Comparison of ENCODE assay signal across 1 cellular context in the genomic region with DNA sequence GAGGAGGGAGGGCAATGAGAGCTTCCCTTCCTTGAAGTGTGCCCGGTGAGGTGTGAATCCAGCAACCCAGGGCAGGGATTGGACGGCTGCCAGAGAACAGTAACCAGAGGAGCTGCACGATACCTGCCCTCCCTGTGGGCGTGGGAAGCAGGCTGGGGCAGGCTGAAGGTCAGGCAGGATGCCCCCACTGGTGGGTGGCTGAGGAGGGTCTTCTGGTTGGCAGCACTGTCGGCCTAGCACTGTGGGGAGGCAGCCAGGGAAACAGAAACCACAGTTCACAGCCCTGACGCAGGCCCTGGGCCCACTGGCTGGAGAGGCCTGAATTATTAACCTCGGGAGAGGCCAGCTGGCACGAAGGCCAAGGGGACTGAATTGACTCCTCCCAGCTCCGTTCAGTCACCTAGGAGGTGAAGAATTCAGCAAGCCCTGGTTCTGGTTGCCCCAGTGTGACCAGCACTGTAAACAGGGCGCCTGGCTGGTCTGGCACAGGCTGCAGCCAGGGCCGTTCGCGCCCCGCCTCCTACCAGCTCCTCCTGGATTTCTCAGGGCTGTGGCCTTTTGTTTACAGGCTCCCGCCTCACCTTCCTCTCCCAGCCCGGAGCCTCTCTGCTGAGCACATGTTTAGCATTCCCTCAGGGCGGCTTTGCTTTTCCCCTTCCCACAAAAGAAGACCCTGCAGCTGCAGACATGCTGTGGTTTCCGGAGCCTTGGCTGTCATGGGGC.
TF ChIP-seq lines count a peak whose summit lies in the region.

No MANE protein-coding gene starts in this region.

TF ChIP-seq in SK-N-SH, 30 proteins besides CTCF, POLR2A, EP300 and RAD21 (continued from another document):
- TF ChIP-seq, protein P1, sequence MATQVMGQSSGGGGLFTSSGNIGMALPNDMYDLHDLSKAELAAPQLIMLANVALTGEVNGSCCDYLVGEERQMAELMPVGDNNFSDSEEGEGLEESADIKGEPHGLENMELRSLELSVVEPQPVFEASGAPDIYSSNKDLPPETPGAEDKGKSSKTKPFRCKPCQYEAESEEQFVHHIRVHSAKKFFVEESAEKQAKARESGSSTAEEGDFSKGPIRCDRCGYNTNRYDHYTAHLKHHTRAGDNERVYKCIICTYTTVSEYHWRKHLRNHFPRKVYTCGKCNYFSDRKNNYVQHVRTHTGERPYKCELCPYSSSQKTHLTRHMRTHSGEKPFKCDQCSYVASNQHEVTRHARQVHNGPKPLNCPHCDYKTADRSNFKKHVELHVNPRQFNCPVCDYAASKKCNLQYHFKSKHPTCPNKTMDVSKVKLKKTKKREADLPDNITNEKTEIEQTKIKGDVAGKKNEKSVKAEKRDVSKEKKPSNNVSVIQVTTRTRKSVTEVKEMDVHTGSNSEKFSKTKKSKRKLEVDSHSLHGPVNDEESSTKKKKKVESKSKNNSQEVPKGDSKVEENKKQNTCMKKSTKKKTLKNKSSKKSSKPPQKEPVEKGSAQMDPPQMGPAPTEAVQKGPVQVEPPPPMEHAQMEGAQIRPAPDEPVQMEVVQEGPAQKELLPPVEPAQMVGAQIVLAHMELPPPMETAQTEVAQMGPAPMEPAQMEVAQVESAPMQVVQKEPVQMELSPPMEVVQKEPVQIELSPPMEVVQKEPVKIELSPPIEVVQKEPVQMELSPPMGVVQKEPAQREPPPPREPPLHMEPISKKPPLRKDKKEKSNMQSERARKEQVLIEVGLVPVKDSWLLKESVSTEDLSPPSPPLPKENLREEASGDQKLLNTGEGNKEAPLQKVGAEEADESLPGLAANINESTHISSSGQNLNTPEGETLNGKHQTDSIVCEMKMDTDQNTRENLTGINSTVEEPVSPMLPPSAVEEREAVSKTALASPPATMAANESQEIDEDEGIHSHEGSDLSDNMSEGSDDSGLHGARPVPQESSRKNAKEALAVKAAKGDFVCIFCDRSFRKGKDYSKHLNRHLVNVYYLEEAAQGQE (IDR thresholded peaks at IDR 0.05; ENCODE audit: low read depth, low read length) = no peak
- TF ChIP-seq FOXJ3 (CRISPR knock-in tag; IDR thresholded peaks at IDR 0.05) = no peak
